Comparison of ENCODE assay signal across 2 cellular contexts in genomic region chr5:89582768-89583339, GRCh38.
TF ChIP-seq lines count a peak whose summit lies in the region.

No MANE protein-coding gene starts in this region.

TF ChIP-seq in IMR-90, 13 proteins besides CTCF, POLR2A, EP300 and RAD21:
- TF ChIP-seq RFX5 (IDR thresholded peaks at IDR 0.05; ENCODE audit: low read depth, low read length) (no peak), FOS (IDR thresholded peaks at IDR 0.05; ENCODE audit: low read depth, low read length) (0 out of 2 replicates have a peak, but pooled peaks have one; percentile 22)
- TF ChIP-seq, protein P1, sequence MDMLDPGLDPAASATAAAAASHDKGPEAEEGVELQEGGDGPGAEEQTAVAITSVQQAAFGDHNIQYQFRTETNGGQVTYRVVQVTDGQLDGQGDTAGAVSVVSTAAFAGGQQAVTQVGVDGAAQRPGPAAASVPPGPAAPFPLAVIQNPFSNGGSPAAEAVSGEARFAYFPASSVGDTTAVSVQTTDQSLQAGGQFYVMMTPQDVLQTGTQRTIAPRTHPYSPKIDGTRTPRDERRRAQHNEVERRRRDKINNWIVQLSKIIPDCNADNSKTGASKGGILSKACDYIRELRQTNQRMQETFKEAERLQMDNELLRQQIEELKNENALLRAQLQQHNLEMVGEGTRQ (IDR thresholded peaks at IDR 0.05; ENCODE audit: low read depth, low read length): no peak

TF ChIP-seq in GM12878, 131 proteins besides CTCF, POLR2A, EP300 and RAD21:
- TF ChIP-seq, protein P2, sequence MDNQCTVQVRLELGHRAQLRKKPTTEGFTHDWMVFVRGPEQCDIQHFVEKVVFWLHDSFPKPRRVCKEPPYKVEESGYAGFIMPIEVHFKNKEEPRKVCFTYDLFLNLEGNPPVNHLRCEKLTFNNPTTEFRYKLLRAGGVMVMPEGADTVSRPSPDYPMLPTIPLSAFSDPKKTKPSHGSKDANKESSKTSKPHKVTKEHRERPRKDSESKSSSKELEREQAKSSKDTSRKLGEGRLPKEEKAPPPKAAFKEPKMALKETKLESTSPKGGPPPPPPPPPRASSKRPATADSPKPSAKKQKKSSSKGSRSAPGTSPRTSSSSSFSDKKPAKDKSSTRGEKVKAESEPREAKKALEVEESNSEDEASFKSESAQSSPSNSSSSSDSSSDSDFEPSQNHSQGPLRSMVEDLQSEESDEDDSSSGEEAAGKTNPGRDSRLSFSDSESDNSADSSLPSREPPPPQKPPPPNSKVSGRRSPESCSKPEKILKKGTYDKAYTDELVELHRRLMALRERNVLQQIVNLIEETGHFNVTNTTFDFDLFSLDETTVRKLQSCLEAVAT (IDR thresholded peaks at IDR 0.05): no peak
- no peak for TF ChIP-seq TARDBP (IDR thresholded peaks at IDR 0.05; ENCODE audit: borderline replicate concordance)
- TF ChIP-seq CEBPB (IDR thresholded peaks at IDR 0.05; ENCODE audit: borderline replicate concordance in 1 of 2, low read depth in 2 of 2, low read length in 2 of 2): no peak
